8 cellular contexts compared by ENCODE assay signal in the genomic region with DNA sequence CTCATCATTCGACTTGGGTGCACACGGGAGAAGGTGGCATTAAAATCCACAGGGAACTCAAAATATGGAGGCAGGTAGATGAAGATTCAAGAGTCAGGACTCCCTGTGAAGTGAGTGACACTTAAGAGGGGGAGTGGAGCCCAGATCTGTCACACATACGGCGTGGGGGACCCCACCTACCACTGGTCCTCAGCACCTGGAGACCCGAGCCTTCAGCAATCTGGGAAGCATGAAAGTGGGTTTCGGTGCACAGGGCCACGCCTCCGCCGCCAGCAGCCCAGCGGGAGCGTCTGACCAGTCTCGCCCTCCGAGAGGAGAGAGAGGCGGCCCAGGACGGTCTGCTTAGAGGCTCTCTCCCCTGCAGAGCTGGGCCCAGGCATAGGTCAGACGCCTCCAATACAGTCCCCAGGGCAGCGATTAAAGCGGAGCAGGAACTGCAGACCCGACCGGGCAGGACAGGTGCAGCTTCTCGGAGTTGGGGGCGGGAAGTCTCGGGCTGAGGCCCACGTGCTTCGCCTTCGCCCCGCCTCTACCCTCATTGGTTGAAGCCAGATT. TPM values are rescaled to one million over a fixed set of nuclear protein-coding genes. Genes with fewer than 3 reads are reported as not detected.
DNase-seq lines count a peak whose midpoint lies in the region; ATAC-seq, FAIRE-seq and TF ChIP-seq lines count a peak whose summit lies in the region.

No MANE protein-coding gene starts in this region.

- H3K27me3 ChIP-seq in GM23248 (replicated peaks; ENCODE audit: insufficient read depth) (peaks cover 30% of the 10 kb centered on the region), right atrium auricular region (no peaks in the 10 kb centered on the region), small intestine (ENCODE audit: control insufficient read depth in 2 of 2, insufficient read depth in 2 of 2, low read length in 2 of 2) (no peaks in the 10 kb centered on the region)

- POLR2A ChIA-PET in T-cell (lab: Charles Lee) = interaction anchor here in 1 of 2 donors (1.0 kb wide), 1 partner anchor 27 kb away, joined by 4 read pairs; a partner anchor contains a TSS

- no peak for FAIRE-seq in small intestine (lab: Jason Lieb, UNC)

- H3K9ac ChIP-seq in GM23248 = no peak overlapping the region

- no peaks in the 10 kb centered on the region for H3K9me3 ChIP-seq in GM23248 (ENCODE audit: low read depth)
- H3K9me3 ChIP-seq in right atrium auricular region = no peaks in the 10 kb centered on the region
- no peaks in the 10 kb centered on the region for H3K9me3 ChIP-seq in small intestine (ENCODE audit: control insufficient read depth, low read depth)

- H3K4me3 Mint-ChIP-seq in T-cell = peak overlapping the region; percentile 37 to 61 (median 50)

- no peak for ATAC-seq in T-cell (replicated peaks in 1 of 4)

- peaks cover 61 to 81% of the 10 kb centered on the region in 2 donors for H3K27me3 Mint-ChIP-seq in T-cell

- H3K4me1 ChIP-seq in GM23248 (ENCODE audit: insufficient read depth) = no peaks in the 10 kb centered on the region
- H3K4me1 ChIP-seq in right atrium auricular region = peaks cover 0 to 22% of the 10 kb centered on the region in 2 donors
- no peaks in the 10 kb centered on the region for H3K4me1 ChIP-seq in small intestine (ENCODE audit: control insufficient read depth in 2 of 2, insufficient read depth in 1 of 2, low read depth in 1 of 2, low read length in 1 of 2)

- no peaks in the 10 kb centered on the region for H3K36me3 ChIP-seq in GM23248 (ENCODE audit: low read depth)
- no peaks in the 10 kb centered on the region for H3K36me3 ChIP-seq in right atrium auricular region
- H3K36me3 ChIP-seq in small intestine (ENCODE audit: control insufficient read depth in 2 of 2, insufficient read depth in 2 of 2, low read length in 2 of 2) = no peaks in the 10 kb centered on the region

- H3K79me2 ChIP-seq in GM23248 (ENCODE audit: insufficient read depth) = no peaks in the 10 kb centered on the region

- H3K27ac Mint-ChIP-seq in T-cell = no peak overlapping the region

- peak overlapping the region; percentile 36; the same call in 1 of the 2 replicates for H2AFZ ChIP-seq in GM23248

- no peaks in the 10 kb centered on the region for H4K20me1 ChIP-seq in GM23248 (ENCODE audit: insufficient read depth)

- H3F3A ChIP-seq in GM23248 (ENCODE audit: insufficient read depth) = 0 out of 2 replicates have a peak, but pooled peaks cover 8% of the 10 kb centered on the region

- H3K4me2 ChIP-seq in GM23248 (ENCODE audit: unreplicated experiment) = no peak overlapping the region

- H3K4me1 Mint-ChIP-seq in T-cell = peaks cover 11 to 17% (median 17%) of the 10 kb centered on the region in 3 donors

- in situ Hi-C loops in GM23248 (cut with MboI) (no loop called here), GM13977 (cut with MboI; ENCODE audit: low pct_unique_long_range_greater_than_20kb, low sequenced_read_pairs, unreplicated experiment) (no loop called here)

- no peaks in the 10 kb centered on the region for H3K9me3 Mint-ChIP-seq in T-cell

- H3K4me3 ChIP-seq in GM23248 (peak overlapping the region; percentile 41; the same call in 1 of the 2 replicates), right atrium auricular region (peak overlapping the region; percentile 33 to 61), small intestine (ENCODE audit: low read depth in 1 of 2, low read length in 2 of 2) (peak overlapping the region; percentile 17 to 56)

- no peak overlapping the region for H3K27ac ChIP-seq in GM23248
- peak overlapping the region in 1 of 2 donors; percentile 1 for H3K27ac ChIP-seq in right atrium auricular region
- peak overlapping the region in 1 of 2 donors; percentile 63 for H3K27ac ChIP-seq in small intestine (ENCODE audit: low read depth in 1 of 2, low read length in 1 of 2)

- no peaks in the 10 kb centered on the region for H3K36me3 Mint-ChIP-seq in T-cell

- CTCF ChIA-PET in T-cell (lab: Charles Lee) = interaction anchor here in 1 of 2 donors (0.6 to 1.1 kb wide), 8 partner anchors 9 to 293 kb away, joined by 3 to 5 read pairs (median 3); a partner anchor contains a TSS

- 32 to 36% methylated on average over 27 of the region's 27 CpGs for WGBS in GM23248 (ENCODE audit: low coverage in 1 of 2, low lambda C conversion rate in 2 of 2, missing lambda C conversion rate in 2 of 2), 2 experiments
- 2 to 9% (median 4%) methylated on average over 27 of the region's 27 CpGs for WGBS in small intestine, 3 donors

- no peaks in the 10 kb centered on the region for H3K9me2 ChIP-seq in GM23248 (ENCODE audit: insufficient read depth)

- TF ChIP-seq CTCF in right atrium auricular region (IDR thresholded peaks at IDR 0.05) = no peak
- TF ChIP-seq CTCF in GM13977 (IDR thresholded peaks at IDR 0.05; ENCODE audit: extremely low read depth, insufficient read depth, missing control alignments) = no peak

- no peak for TF ChIP-seq POLR2A in erythroblast (IDR thresholded peaks at IDR 0.05; ENCODE audit: low read length)

- DNase-seq in GM23248 (no peak), T-cell (no peak), right atrium auricular region (ENCODE audit: low spot score) (no peak), small intestine (no peak), erythroblast (lab: John Stamatoyannopoulos, UW) (no peak), GM13977 (ENCODE audit: low spot score) (no peak), SKM-1 treated with dmso at 0.1 percent for 144 hours (lab: John Stamatoyannopoulos, UW; ENCODE audit: unreplicated experiment) (no peak), DMS153 treated with DMSO at 0.1 percent for 48 hours (lab: John Stamatoyannopoulos, UW; ENCODE audit: unreplicated experiment) (no peak)

RNA-seq across cellular contexts. Expression of a gene that starts 0.6 kb away (rescaled TPM):
- total RNA-seq in GM23248 (2014; rRNA removed; shearing (Covaris generic)) = 9.9 and 11.9 TPM in 2 replicates
- polyA plus RNA-seq in GM23248 (2016; fragmentation: Nextera tagmentation; extraction: Ambion mirVana) (8.7 and 9.6 TPM in 2 replicates), small intestine (10 to 100 TPM; 17.2 to 21.4 (median 20.0) TPM)
- total RNA-seq in T-cell (1 to 10 TPM; 1.4 to 6.2 (median 2.6) TPM), right atrium auricular region (10 to 100 TPM; 19.2 to 19.8 TPM)

RNA-seq across cellular contexts. Expression of a gene that starts 27.9 kb away (rescaled TPM):
- 3.4 and 6.9 TPM in 2 replicates for total RNA-seq in GM23248 (2014; rRNA removed; shearing (Covaris generic))
- 4.2 and 4.4 TPM in 2 replicates for polyA plus RNA-seq in GM23248 (2016; fragmentation: Nextera tagmentation; extraction: Ambion mirVana)
- total RNA-seq in T-cell = 10 to 100 TPM in 3 of 5 donors, 1 to 10 TPM in 2; 7.2 to 20.2 (median 17.3) TPM
- total RNA-seq in right atrium auricular region = 1 to 10 TPM; 5.7 TPM
- polyA plus RNA-seq in small intestine = 1 to 10 TPM; 2.4 to 4.1 (median 2.5) TPM

RNA-seq across cellular contexts. Expression of a gene that starts 54.9 kb away (rescaled TPM):
- 1,255 and 1,676 TPM in 2 replicates for total RNA-seq in GM23248 (2014; rRNA removed; shearing (Covaris generic))
- polyA plus RNA-seq in GM23248 (2016; fragmentation: Nextera tagmentation; extraction: Ambion mirVana) (576 and 594 TPM in 2 replicates), small intestine (1,000 to 10,000 TPM; 2,018 to 3,950 (median 3,161) TPM)
- total RNA-seq in T-cell (1,000 to 10,000 TPM; 1,494 to 1,979 (median 1,776) TPM), right atrium auricular region (1,000 to 10,000 TPM in 1 of 2 donors, 100 to 1,000 TPM in 1; 623 to 1,266 TPM)

RNA-seq across cellular contexts. Expression of a gene that starts 55.0 kb away (rescaled TPM):
- total RNA-seq in GM23248 (2014; rRNA removed; shearing (Covaris generic)) = 10.5 and 15.5 TPM in 2 replicates
- polyA plus RNA-seq in GM23248 (2016; fragmentation: Nextera tagmentation; extraction: Ambion mirVana) = 14.9 TPM in 2 replicates
- total RNA-seq in T-cell = 10 to 100 TPM; 17.9 to 30.3 (median 25.1) TPM
- total RNA-seq in right atrium auricular region = 10 to 100 TPM; 12.0 to 23.1 TPM
- 10 to 100 TPM; 12.8 to 22.8 (median 22.4) TPM for polyA plus RNA-seq in small intestine
